In genomic region chr17:82019208-82019727, GRCh38 we compare ENCODE assay signal across 1 cellular context.
TF ChIP-seq lines count a peak whose summit lies in the region.

No MANE protein-coding gene starts in this region.

TF ChIP-seq in HepG2, 621 proteins besides CTCF, POLR2A, EP300 and RAD21 (continued from another document):
- TF ChIP-seq, protein P1, sequence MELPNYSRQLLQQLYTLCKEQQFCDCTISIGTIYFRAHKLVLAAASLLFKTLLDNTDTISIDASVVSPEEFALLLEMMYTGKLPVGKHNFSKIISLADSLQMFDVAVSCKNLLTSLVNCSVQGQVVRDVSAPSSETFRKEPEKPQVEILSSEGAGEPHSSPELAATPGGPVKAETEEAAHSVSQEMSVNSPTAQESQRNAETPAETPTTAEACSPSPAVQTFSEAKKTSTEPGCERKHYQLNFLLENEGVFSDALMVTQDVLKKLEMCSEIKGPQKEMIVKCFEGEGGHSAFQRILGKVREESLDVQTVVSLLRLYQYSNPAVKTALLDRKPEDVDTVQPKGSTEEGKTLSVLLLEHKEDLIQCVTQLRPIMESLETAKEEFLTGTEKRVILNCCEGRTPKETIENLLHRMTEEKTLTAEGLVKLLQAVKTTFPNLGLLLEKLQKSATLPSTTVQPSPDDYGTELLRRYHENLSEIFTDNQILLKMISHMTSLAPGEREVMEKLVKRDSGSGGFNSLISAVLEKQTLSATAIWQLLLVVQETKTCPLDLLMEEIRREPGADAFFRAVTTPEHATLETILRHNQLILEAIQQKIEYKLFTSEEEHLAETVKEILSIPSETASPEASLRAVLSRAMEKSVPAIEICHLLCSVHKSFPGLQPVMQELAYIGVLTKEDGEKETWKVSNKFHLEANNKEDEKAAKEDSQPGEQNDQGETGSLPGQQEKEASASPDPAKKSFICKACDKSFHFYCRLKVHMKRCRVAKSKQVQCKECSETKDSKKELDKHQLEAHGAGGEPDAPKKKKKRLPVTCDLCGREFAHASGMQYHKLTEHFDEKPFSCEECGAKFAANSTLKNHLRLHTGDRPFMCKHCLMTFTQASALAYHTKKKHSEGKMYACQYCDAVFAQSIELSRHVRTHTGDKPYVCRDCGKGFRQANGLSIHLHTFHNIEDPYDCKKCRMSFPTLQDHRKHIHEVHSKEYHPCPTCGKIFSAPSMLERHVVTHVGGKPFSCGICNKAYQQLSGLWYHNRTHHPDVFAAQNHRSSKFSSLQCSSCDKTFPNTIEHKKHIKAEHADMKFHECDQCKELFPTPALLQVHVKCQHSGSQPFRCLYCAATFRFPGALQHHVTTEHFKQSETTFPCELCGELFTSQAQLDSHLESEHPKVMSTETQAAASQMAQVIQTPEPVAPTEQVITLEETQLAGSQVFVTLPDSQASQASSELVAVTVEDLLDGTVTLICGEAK (IDR thresholded peaks at IDR 0.05): no peak
- TF ChIP-seq, protein P1 (CRISPR knock-in tag; IDR thresholded peaks at IDR 0.05): peak; percentile 71; the same call in 1 of the 2 replicates
- TF ChIP-seq ZNF777 (CRISPR knock-in tag; IDR thresholded peaks at IDR 0.05): peak; percentile 44; the same call in 1 of the 2 replicates
- TF ChIP-seq SAFB2 (CRISPR knock-in tag; IDR thresholded peaks at IDR 0.05; ENCODE audit: borderline replicate concordance, low read depth): no peak; the same call in 1 of the 2 replicates
- TF ChIP-seq, protein P2, sequence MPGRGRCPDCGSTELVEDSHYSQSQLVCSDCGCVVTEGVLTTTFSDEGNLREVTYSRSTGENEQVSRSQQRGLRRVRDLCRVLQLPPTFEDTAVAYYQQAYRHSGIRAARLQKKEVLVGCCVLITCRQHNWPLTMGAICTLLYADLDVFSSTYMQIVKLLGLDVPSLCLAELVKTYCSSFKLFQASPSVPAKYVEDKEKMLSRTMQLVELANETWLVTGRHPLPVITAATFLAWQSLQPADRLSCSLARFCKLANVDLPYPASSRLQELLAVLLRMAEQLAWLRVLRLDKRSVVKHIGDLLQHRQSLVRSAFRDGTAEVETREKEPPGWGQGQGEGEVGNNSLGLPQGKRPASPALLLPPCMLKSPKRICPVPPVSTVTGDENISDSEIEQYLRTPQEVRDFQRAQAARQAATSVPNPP (CRISPR knock-in tag; IDR thresholded peaks at IDR 0.05): 0 out of 2 replicates have a peak, but pooled peaks have one; percentile 47
- TF ChIP-seq ZNF607 (CRISPR knock-in tag; IDR thresholded peaks at IDR 0.05; ENCODE audit: borderline replicate concordance): no peak
- 0 out of 2 replicates have a peak, but pooled peaks have one; percentile 49 for TF ChIP-seq ZNF274 (CRISPR knock-in tag; IDR thresholded peaks at IDR 0.05)
- 0 out of 2 replicates have a peak, but pooled peaks have one; percentile 4 for TF ChIP-seq REL (CRISPR knock-in tag; conservative IDR thresholded peaks at IDR 0.05)
- peak; percentile 88 for TF ChIP-seq ZNF740 (CRISPR knock-in tag; IDR thresholded peaks at IDR 0.05)
- TF ChIP-seq ZNF33B (CRISPR knock-in tag; IDR thresholded peaks at IDR 0.05): peak; percentile 66; the same call in 1 of the 2 replicates
- peak; percentile 40; the same call in 1 of the 2 replicates for TF ChIP-seq ZHX2 (IDR thresholded peaks at IDR 0.05; ENCODE audit: low read depth)
- TF ChIP-seq ZHX2 (CRISPR knock-in tag; IDR thresholded peaks at IDR 0.05; ENCODE audit: borderline replicate concordance): no peak
